Comparison of ENCODE assay signal across 1 cellular context in genomic region chr17:76189247-76189646, GRCh38.
TF ChIP-seq lines count a peak whose summit lies in the region.

No MANE protein-coding gene starts in this region.

TF ChIP-seq in K562, 482 proteins besides CTCF, POLR2A, EP300 and RAD21:
- TF ChIP-seq CTCFL (IDR thresholded peaks at IDR 0.05; ENCODE audit: borderline replicate concordance, insufficient read depth, low read depth, low read length, poor library complexity, severe bottlenecking) (no peak), HMBOX1 (IDR thresholded peaks at IDR 0.05) (peak; percentile 45; the same call in 1 of the 2 replicates), ZKSCAN1 (IDR thresholded peaks at IDR 0.05; ENCODE audit: low read depth, low read length) (peak; percentile 83; the same call in 1 of the 2 replicates), SMARCE1 (IDR thresholded peaks at IDR 0.05) (0 out of 2 replicates have a peak, but pooled peaks have one; percentile 22), SIN3A (IDR thresholded peaks at IDR 0.05; ENCODE audit: borderline replicate concordance in 2 of 2, control insufficient read depth in 1 of 2, low read depth in 2 of 2, low read length in 2 of 2) (no peak), MCM3 (IDR thresholded peaks at IDR 0.05) (no peak)
TF ChIP-seq in K562: peak in this region for 3.
